8 cellular contexts compared by ENCODE assay signal in the genomic region with DNA sequence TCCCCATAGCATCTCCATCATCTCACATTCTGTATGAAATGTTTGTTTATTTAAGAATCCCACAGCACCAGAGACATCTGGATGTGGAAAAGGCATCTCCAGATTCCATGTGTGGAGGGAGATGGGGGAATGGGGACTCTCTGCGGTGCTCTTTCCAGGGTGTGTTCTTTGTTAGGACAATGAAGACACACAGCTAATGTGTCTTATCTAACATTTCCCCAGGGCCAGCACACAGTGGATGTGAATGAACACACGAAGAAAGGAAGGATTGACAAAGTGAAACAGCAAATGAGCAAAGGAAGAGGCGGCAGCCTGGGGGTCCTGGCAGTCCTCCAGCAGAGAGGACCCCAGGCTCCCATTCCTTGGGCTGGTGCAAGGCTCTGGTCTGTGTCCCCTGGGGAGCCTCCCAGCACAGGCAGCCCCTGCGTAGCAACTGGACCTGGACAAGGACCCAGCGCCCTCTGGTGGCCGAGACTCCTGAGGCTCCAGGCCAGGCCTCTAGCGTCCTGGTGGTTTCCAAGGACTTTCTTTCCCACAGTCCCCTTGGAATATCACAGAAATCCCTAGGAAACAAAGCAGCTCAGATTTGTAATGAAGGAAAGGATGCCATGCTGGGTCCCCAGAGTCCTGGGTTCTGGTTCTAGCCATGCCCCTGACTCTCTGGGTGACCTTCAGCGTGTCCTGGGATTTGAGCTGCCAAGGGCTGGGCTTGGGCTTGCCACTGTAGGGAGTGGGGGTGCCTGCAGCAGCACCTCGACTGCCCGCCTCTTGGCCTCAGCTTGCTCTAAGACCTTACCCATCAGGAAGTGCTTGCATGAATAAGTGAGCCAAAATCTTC. TPM values are rescaled to one million over a fixed set of nuclear protein-coding genes. Genes with fewer than 3 reads are reported as not detected.
DNase-seq lines count a peak whose midpoint lies in the region; ATAC-seq and TF ChIP-seq lines count a peak whose summit lies in the region.

No MANE protein-coding gene starts in this region.

- H3K4me1 Mint-ChIP-seq in mesothelial cell of epicardium, result peaks cover 34% of the 10 kb centered on the region

- DNase-seq in COLO829 (ENCODE audit: low spot score) (peak; percentile 65), NCI-H82 treated with DMSO at 0.1 percent for 48 hours (lab: John Stamatoyannopoulos, UW; ENCODE audit: unreplicated experiment) (peak; percentile 43), mesothelial cell of epicardium (ENCODE audit: low spot score in 2 of 2, unreplicated experiment in 2 of 2) (peak; percentile 85 to 95)
- DNase-seq in activated CD8-positive, alpha-beta memory T cell treated with anti-CD3 and anti-CD28 coated beads for 24 hours, result peak; percentile 96
- peak; percentile 77 for DNase-seq in effector CD8-positive, alpha-beta T cell (lab: John Stamatoyannopoulos, UW)
- peak; percentile 76 to 83 for DNase-seq in stimulated activated CD8-positive, alpha-beta memory T cell treated with anti-CD3 and anti-CD28 coated beads, Interleukin-2, amount 100 ng/mL, for 1 hour (ENCODE audit: low read depth in 2 of 2)

- peak; percentile 89 for TF ChIP-seq CTCF in mesothelial cell of epicardium (IDR thresholded peaks at IDR 0.05; ENCODE audit: unreplicated experiment)

- H3K27ac Mint-ChIP-seq in mesothelial cell of epicardium, result peak overlapping the region; percentile 71

- no peaks in the 10 kb centered on the region for H3K9me3 Mint-ChIP-seq in mesothelial cell of epicardium

- no peak for TF ChIP-seq POLR2A in GM18505 (IDR thresholded peaks at IDR 0.05; ENCODE audit: borderline replicate concordance, extremely low read depth, insufficient read depth, insufficient read length)

- no peaks in the 10 kb centered on the region for H3K27me3 Mint-ChIP-seq in mesothelial cell of epicardium (ENCODE audit: low read depth)

- no peak overlapping the region for H3K4me3 Mint-ChIP-seq in mesothelial cell of epicardium

- ATAC-seq in HG02885 (IDR thresholded peaks at IDR 0.05; ENCODE audit: poor library complexity, unreplicated experiment) (peak; percentile 23), GM18505 (IDR thresholded peaks at IDR 0.05; ENCODE audit: unreplicated experiment) (no peak)

- no peaks in the 10 kb centered on the region for H3K36me3 Mint-ChIP-seq in mesothelial cell of epicardium

RNA-seq across cellular contexts. Expression of a gene that starts 3.5 kb away (rescaled TPM):
- 472 to 494 TPM (median 482 TPM) in 3 replicates for total RNA-seq in mesothelial cell of epicardium

RNA-seq across cellular contexts. Expression of a gene that starts 8.7 kb away (rescaled TPM):
- total RNA-seq in mesothelial cell of epicardium, result 4.7 to 7.8 TPM (median 5.8 TPM) in 3 replicates

RNA-seq across cellular contexts. Expression of a gene that starts 15.9 kb away (rescaled TPM):
- 91.2 to 101 TPM (median 95.4 TPM) in 3 replicates for total RNA-seq in mesothelial cell of epicardium

RNA-seq across cellular contexts. Expression of a gene that starts 27.5 kb away (rescaled TPM):
- total RNA-seq in mesothelial cell of epicardium, result 365 to 369 TPM (median 367 TPM) in 3 replicates

RNA-seq across cellular contexts. Expression of a gene that starts 53.5 kb away (rescaled TPM):
- 126 to 128 TPM (median 128 TPM) in 3 replicates for total RNA-seq in mesothelial cell of epicardium

Comparison
In these comparisons a context has a peak if more than half of its experiments do, and no peak if none do; other contexts are left out.
1. DNase-seq: peak in every context shown above with its lines; median percentile 96 in activated CD8-positive, alpha-beta memory T cell treated with anti-CD3 and anti-CD28 coated beads for 24 hours; 90 in mesothelial cell of epicardium; 80 in stimulated activated CD8-positive, alpha-beta memory T cell treated with anti-CD3 and anti-CD28 coated beads, Interleukin-2, amount 100 ng/mL, for 1 hour; 77 in effector CD8-positive, alpha-beta T cell; 65 in COLO829; 43 in NCI-H82 treated with DMSO at 0.1 percent for 48 hours.